1 cellular context compared by ENCODE assay signal in genomic region chr1:202857136-202857610, GRCh38.
TF ChIP-seq lines count a peak whose summit lies in the region.

No MANE protein-coding gene starts in this region.

TF ChIP-seq in HepG2, 621 proteins besides CTCF, POLR2A, EP300 and RAD21 (continues in another document):
- no peak for TF ChIP-seq DNMT3B (CRISPR knock-in tag; conservative IDR thresholded peaks at IDR 0.05)
- no peak for TF ChIP-seq CHD4 (IDR thresholded peaks at IDR 0.05; ENCODE audit: borderline replicate concordance, low read length)
- TF ChIP-seq ZNF816 (CRISPR knock-in tag; IDR thresholded peaks at IDR 0.05; ENCODE audit: borderline replicate concordance) = no peak
- no peak for TF ChIP-seq CHCHD3 (CRISPR knock-in tag; IDR thresholded peaks at IDR 0.05)
- TF ChIP-seq RELA (CRISPR knock-in tag; IDR thresholded peaks at IDR 0.05) = no peak
- no peak for TF ChIP-seq NFKB2 (CRISPR knock-in tag; IDR thresholded peaks at IDR 0.05; ENCODE audit: borderline replicate concordance)
- TF ChIP-seq HDAC2 (CRISPR knock-in tag; IDR thresholded peaks at IDR 0.05) = peak; percentile 50; the same call in 1 of the 2 replicates
- TF ChIP-seq SRSF4 (IDR thresholded peaks at IDR 0.05; ENCODE audit: low read depth, low read length, poor library complexity, severe bottlenecking) = no peak
- TF ChIP-seq, protein P1, sequence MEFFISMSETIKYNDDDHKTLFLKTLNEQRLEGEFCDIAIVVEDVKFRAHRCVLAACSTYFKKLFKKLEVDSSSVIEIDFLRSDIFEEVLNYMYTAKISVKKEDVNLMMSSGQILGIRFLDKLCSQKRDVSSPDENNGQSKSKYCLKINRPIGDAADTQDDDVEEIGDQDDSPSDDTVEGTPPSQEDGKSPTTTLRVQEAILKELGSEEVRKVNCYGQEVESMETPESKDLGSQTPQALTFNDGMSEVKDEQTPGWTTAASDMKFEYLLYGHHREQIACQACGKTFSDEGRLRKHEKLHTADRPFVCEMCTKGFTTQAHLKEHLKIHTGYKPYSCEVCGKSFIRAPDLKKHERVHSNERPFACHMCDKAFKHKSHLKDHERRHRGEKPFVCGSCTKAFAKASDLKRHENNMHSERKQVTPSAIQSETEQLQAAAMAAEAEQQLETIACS (CRISPR knock-in tag; IDR thresholded peaks at IDR 0.05) = no peak
- no peak for TF ChIP-seq CENPX (CRISPR knock-in tag; IDR thresholded peaks at IDR 0.05)
- TF ChIP-seq, protein P2, sequence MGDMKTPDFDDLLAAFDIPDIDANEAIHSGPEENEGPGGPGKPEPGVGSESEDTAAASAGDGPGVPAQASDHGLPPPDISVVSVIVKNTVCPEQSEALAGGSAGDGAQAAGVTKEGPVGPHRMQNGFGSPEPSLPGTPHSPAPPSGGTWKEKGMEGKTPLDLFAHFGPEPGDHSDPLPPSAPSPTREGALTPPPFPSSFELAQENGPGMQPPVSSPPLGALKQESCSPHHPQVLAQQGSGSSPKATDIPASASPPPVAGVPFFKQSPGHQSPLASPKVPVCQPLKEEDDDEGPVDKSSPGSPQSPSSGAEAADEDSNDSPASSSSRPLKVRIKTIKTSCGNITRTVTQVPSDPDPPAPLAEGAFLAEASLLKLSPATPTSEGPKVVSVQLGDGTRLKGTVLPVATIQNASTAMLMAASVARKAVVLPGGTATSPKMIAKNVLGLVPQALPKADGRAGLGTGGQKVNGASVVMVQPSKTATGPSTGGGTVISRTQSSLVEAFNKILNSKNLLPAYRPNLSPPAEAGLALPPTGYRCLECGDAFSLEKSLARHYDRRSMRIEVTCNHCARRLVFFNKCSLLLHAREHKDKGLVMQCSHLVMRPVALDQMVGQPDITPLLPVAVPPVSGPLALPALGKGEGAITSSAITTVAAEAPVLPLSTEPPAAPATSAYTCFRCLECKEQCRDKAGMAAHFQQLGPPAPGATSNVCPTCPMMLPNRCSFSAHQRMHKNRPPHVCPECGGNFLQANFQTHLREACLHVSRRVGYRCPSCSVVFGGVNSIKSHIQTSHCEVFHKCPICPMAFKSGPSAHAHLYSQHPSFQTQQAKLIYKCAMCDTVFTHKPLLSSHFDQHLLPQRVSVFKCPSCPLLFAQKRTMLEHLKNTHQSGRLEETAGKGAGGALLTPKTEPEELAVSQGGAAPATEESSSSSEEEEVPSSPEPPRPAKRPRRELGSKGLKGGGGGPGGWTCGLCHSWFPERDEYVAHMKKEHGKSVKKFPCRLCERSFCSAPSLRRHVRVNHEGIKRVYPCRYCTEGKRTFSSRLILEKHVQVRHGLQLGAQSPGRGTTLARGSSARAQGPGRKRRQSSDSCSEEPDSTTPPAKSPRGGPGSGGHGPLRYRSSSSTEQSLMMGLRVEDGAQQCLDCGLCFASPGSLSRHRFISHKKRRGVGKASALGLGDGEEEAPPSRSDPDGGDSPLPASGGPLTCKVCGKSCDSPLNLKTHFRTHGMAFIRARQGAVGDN (CRISPR knock-in tag; IDR thresholded peaks at IDR 0.05) = no peak
- TF ChIP-seq TGIF2 (CRISPR knock-in tag; IDR thresholded peaks at IDR 0.05) = no peak
- TF ChIP-seq, protein P3, sequence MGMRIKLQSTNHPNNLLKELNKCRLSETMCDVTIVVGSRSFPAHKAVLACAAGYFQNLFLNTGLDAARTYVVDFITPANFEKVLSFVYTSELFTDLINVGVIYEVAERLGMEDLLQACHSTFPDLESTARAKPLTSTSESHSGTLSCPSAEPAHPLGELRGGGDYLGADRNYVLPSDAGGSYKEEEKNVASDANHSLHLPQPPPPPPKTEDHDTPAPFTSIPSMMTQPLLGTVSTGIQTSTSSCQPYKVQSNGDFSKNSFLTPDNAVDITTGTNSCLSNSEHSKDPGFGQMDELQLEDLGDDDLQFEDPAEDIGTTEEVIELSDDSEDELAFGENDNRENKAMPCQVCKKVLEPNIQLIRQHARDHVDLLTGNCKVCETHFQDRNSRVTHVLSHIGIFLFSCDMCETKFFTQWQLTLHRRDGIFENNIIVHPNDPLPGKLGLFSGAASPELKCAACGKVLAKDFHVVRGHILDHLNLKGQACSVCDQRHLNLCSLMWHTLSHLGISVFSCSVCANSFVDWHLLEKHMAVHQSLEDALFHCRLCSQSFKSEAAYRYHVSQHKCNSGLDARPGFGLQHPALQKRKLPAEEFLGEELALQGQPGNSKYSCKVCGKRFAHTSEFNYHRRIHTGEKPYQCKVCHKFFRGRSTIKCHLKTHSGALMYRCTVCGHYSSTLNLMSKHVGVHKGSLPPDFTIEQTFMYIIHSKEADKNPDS (CRISPR knock-in tag; IDR thresholded peaks at IDR 0.05) = no peak
- no peak for TF ChIP-seq ZNF512B (CRISPR knock-in tag; IDR thresholded peaks at IDR 0.05; ENCODE audit: borderline replicate concordance)
- TF ChIP-seq, protein P4, sequence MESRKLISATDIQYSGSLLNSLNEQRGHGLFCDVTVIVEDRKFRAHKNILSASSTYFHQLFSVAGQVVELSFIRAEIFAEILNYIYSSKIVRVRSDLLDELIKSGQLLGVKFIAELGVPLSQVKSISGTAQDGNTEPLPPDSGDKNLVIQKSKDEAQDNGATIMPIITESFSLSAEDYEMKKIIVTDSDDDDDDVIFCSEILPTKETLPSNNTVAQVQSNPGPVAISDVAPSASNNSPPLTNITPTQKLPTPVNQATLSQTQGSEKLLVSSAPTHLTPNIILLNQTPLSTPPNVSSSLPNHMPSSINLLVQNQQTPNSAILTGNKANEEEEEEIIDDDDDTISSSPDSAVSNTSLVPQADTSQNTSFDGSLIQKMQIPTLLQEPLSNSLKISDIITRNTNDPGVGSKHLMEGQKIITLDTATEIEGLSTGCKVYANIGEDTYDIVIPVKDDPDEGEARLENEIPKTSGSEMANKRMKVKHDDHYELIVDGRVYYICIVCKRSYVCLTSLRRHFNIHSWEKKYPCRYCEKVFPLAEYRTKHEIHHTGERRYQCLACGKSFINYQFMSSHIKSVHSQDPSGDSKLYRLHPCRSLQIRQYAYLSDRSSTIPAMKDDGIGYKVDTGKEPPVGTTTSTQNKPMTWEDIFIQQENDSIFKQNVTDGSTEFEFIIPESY (CRISPR knock-in tag; IDR thresholded peaks at IDR 0.05) = no peak
- TF ChIP-seq, protein P5, sequence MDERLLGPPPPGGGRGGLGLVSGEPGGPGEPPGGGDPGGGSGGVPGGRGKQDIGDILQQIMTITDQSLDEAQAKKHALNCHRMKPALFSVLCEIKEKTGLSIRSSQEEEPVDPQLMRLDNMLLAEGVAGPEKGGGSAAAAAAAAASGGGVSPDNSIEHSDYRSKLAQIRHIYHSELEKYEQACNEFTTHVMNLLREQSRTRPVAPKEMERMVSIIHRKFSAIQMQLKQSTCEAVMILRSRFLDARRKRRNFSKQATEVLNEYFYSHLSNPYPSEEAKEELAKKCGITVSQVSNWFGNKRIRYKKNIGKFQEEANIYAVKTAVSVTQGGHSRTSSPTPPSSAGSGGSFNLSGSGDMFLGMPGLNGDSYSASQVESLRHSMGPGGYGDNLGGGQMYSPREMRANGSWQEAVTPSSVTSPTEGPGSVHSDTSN (CRISPR knock-in tag; IDR thresholded peaks at IDR 0.05) = no peak
- TF ChIP-seq, protein P6, sequence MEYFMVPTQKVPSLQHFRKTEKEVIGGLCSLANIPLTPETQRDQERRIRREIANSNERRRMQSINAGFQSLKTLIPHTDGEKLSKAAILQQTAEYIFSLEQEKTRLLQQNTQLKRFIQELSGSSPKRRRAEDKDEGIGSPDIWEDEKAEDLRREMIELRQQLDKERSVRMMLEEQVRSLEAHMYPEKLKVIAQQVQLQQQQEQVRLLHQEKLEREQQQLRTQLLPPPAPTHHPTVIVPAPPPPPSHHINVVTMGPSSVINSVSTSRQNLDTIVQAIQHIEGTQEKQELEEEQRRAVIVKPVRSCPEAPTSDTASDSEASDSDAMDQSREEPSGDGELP (IDR thresholded peaks at IDR 0.05; ENCODE audit: borderline replicate concordance, low read depth) = peak; percentile 34
- no peak for TF ChIP-seq EHMT2 (IDR thresholded peaks at IDR 0.05; ENCODE audit: borderline replicate concordance, low read depth, low read length)
- peak; percentile 43; the same call in 1 of the 2 replicates for TF ChIP-seq ZNF263 (CRISPR knock-in tag; IDR thresholded peaks at IDR 0.05)
- no peak for TF ChIP-seq ZUFSP (CRISPR knock-in tag; IDR thresholded peaks at IDR 0.05; ENCODE audit: borderline replicate concordance)
- no peak for TF ChIP-seq TRIM24 (CRISPR knock-in tag; IDR thresholded peaks at IDR 0.05)
- no peak for TF ChIP-seq ARNT2 (CRISPR knock-in tag; IDR thresholded peaks at IDR 0.05; ENCODE audit: low read depth)
- peak; percentile 54; the same call in 1 of the 2 replicates for TF ChIP-seq ZNF614 (CRISPR knock-in tag; IDR thresholded peaks at IDR 0.05; ENCODE audit: borderline replicate concordance)
- TF ChIP-seq, protein P7, sequence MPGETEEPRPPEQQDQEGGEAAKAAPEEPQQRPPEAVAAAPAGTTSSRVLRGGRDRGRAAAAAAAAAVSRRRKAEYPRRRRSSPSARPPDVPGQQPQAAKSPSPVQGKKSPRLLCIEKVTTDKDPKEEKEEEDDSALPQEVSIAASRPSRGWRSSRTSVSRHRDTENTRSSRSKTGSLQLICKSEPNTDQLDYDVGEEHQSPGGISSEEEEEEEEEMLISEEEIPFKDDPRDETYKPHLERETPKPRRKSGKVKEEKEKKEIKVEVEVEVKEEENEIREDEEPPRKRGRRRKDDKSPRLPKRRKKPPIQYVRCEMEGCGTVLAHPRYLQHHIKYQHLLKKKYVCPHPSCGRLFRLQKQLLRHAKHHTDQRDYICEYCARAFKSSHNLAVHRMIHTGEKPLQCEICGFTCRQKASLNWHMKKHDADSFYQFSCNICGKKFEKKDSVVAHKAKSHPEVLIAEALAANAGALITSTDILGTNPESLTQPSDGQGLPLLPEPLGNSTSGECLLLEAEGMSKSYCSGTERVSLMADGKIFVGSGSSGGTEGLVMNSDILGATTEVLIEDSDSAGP (CRISPR knock-in tag; IDR thresholded peaks at IDR 0.05; ENCODE audit: borderline replicate concordance) = no peak; the same call in 1 of the 2 replicates
- no peak for TF ChIP-seq ZNF225 (CRISPR knock-in tag; IDR thresholded peaks at IDR 0.05)
- no peak for TF ChIP-seq TAF15 (IDR thresholded peaks at IDR 0.05; ENCODE audit: low read depth, low read length, poor library complexity, severe bottlenecking)
- peak; percentile 57; the same call in 1 of the 2 replicates for TF ChIP-seq ZBTB26 (CRISPR knock-in tag; IDR thresholded peaks at IDR 0.05; ENCODE audit: borderline replicate concordance)
- TF ChIP-seq, protein P8, sequence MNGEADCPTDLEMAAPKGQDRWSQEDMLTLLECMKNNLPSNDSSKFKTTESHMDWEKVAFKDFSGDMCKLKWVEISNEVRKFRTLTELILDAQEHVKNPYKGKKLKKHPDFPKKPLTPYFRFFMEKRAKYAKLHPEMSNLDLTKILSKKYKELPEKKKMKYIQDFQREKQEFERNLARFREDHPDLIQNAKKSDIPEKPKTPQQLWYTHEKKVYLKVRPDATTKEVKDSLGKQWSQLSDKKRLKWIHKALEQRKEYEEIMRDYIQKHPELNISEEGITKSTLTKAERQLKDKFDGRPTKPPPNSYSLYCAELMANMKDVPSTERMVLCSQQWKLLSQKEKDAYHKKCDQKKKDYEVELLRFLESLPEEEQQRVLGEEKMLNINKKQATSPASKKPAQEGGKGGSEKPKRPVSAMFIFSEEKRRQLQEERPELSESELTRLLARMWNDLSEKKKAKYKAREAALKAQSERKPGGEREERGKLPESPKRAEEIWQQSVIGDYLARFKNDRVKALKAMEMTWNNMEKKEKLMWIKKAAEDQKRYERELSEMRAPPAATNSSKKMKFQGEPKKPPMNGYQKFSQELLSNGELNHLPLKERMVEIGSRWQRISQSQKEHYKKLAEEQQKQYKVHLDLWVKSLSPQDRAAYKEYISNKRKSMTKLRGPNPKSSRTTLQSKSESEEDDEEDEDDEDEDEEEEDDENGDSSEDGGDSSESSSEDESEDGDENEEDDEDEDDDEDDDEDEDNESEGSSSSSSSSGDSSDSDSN (CRISPR knock-in tag; IDR thresholded peaks at IDR 0.05) = no peak
